2 cellular contexts compared by ENCODE assay signal in genomic region chr4:169267070-169267469, GRCh38.
TF ChIP-seq lines count a peak whose summit lies in the region.

No MANE protein-coding gene starts in this region.

TF ChIP-seq in SK-N-SH, 30 proteins besides CTCF, POLR2A, EP300 and RAD21:
- TF ChIP-seq TAF1 (IDR thresholded peaks at IDR 0.05; ENCODE audit: borderline replicate concordance, low read depth, low read length) (no peak), POLR2AphosphoS5 (IDR thresholded peaks at IDR 0.05; ENCODE audit: low read depth, low read length) (no peak), EZH2phosphoT487 (IDR thresholded peaks at IDR 0.05; ENCODE audit: borderline replicate concordance, low read depth) (no peak), TEAD4 (IDR thresholded peaks at IDR 0.05; ENCODE audit: borderline replicate concordance, insufficient read depth) (no peak), RCOR1 (IDR thresholded peaks at IDR 0.05; ENCODE audit: low read length) (no peak), CHD2 (IDR thresholded peaks at IDR 0.05; ENCODE audit: low read length, partially characterized antibody) (no peak), GATA2 (CRISPR knock-in tag; IDR thresholded peaks at IDR 0.05) (no peak), FOSL2 (IDR thresholded peaks at IDR 0.05; ENCODE audit: borderline replicate concordance, low read depth) (no peak), SIN3A (IDR thresholded peaks at IDR 0.05; ENCODE audit: borderline replicate concordance, low read depth, low read length) (no peak), ZBTB33 (IDR thresholded peaks at IDR 0.05; ENCODE audit: borderline replicate concordance, low read depth) (no peak), JUND (IDR thresholded peaks at IDR 0.05) (no peak), GABPA (IDR thresholded peaks at IDR 0.05; ENCODE audit: low read depth) (no peak), USF2 (IDR thresholded peaks at IDR 0.05; ENCODE audit: borderline replicate concordance, low read depth, low read length) (no peak), NFIC (IDR thresholded peaks at IDR 0.05; ENCODE audit: borderline replicate concordance) (no peak), MXI1 (IDR thresholded peaks at IDR 0.05; ENCODE audit: low read depth, low read length) (no peak)

TF ChIP-seq in SK-N-SH treated with all-trans-retinoic acid at 6 μM for 48 hours, 23 proteins besides CTCF, POLR2A, EP300 and RAD21 (continued from another document):
- TF ChIP-seq TSHZ2 (CRISPR knock-in tag; IDR thresholded peaks at IDR 0.05) (no peak), ZNF70 (CRISPR knock-in tag; IDR thresholded peaks at IDR 0.05) (no peak), CSRNP3 (CRISPR knock-in tag; IDR thresholded peaks at IDR 0.05) (no peak), TOX (CRISPR knock-in tag; IDR thresholded peaks at IDR 0.05; ENCODE audit: borderline replicate concordance) (no peak), ARNTL (CRISPR knock-in tag; IDR thresholded peaks at IDR 0.05; ENCODE audit: borderline replicate concordance, low read depth) (no peak), ZNF8 (CRISPR knock-in tag; IDR thresholded peaks at IDR 0.05) (no peak), ZFP30 (CRISPR knock-in tag; IDR thresholded peaks at IDR 0.05) (no peak), POU6F1 (CRISPR knock-in tag; IDR thresholded peaks at IDR 0.05; ENCODE audit: borderline replicate concordance, low read depth) (no peak), ZC3H10 (CRISPR knock-in tag; IDR thresholded peaks at IDR 0.05) (no peak), BACH2 (CRISPR knock-in tag; IDR thresholded peaks at IDR 0.05; ENCODE audit: borderline replicate concordance) (no peak)
